Comparison of ENCODE assay signal across 8 cellular contexts in the genomic region with DNA sequence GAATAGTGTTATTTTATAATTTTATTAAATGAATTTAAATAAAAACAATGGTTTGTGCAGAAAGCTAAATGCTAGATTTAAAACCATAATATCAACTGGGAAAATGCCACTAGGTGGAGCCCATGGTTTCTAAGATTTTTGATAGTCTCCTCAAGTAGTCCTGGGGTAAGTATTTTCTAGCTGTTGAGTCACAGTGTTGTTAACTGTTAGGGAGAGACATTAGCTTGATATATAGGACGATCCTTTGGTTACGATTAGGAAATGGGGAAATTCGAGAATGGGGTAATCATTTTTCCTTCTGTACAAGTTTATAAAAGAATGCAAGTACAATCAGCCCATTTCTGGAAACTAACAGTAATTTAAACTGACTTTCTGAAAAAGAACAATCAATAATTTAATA.
DNase-seq lines count a peak whose midpoint lies in the region; ATAC-seq, FAIRE-seq and TF ChIP-seq lines count a peak whose summit lies in the region.

No MANE protein-coding gene starts in this region.

- H3K4me3 Mint-ChIP-seq in Caco-2 (ENCODE audit: unreplicated experiment): no peak overlapping the region
- no peak overlapping the region for H3K4me3 Mint-ChIP-seq in effector memory CD8-positive, alpha-beta T cell

- TF ChIP-seq CTCF in Caco-2 (IDR thresholded peaks at IDR 0.05; ENCODE audit: insufficient read depth in 1 of 2, low read depth in 1 of 2, low read length in 1 of 2, severe bottlenecking in 1 of 2, unreplicated experiment in 1 of 2): peak; percentile 26 to 35
- peak; percentile 32 to 50 for TF ChIP-seq CTCF in left lung (IDR thresholded peaks at IDR 0.05)

- H3K27ac ChIP-seq in left lung (no peak overlapping the region), aorta (ENCODE audit: low read depth in 1 of 2, low read length in 2 of 2) (no peak overlapping the region)

- no peaks in the 10 kb centered on the region for H3K9me3 Mint-ChIP-seq in Caco-2 (ENCODE audit: unreplicated experiment)
- no peaks in the 10 kb centered on the region for H3K9me3 Mint-ChIP-seq in effector memory CD8-positive, alpha-beta T cell

- POLR2A ChIA-PET in Caco-2 (lab: Charles Lee): no interaction called here

- H3K9me3 ChIP-seq in Caco-2 (no peaks in the 10 kb centered on the region), left lung (no peaks in the 10 kb centered on the region), aorta (ENCODE audit: control insufficient read depth, low read length) (no peaks in the 10 kb centered on the region)

- no peaks in the 10 kb centered on the region for H3K36me3 Mint-ChIP-seq in Caco-2 (ENCODE audit: insufficient read depth, unreplicated experiment)
- H3K36me3 Mint-ChIP-seq in effector memory CD8-positive, alpha-beta T cell (ENCODE audit: insufficient read depth): no peaks in the 10 kb centered on the region

- intact Hi-C loops in Caco-2 (cut with micrococcal nuclease; ENCODE audit: unreplicated experiment): loop anchor here (1.0 to 10.0 kb wide), 5 partner anchors 183 to 949 kb away; partner anchors contain the start of gene ANKRD50
- intact Hi-C loops in left lung (cut with DNase I): no loop called here
- intact Hi-C loops in aorta (cut with DNase I): loop anchor here (2.0 to 5.0 kb wide), 3 partner anchors 911 to 948 kb away; no protein-coding TSS in a partner anchor

- CTCF ChIA-PET in Caco-2 (lab: Charles Lee): interaction anchor here (1.2 kb wide), 1 partner anchor 950 kb away, joined by 4 read pairs; no protein-coding TSS in a partner anchor

- WGBS in aorta, 2 donors: 2 to 3% methylated on average over 3 of the region's 3 CpGs

- no peaks in the 10 kb centered on the region for H3K27me3 Mint-ChIP-seq in Caco-2 (ENCODE audit: insufficient read depth, unreplicated experiment)
- no peaks in the 10 kb centered on the region for H3K27me3 Mint-ChIP-seq in effector memory CD8-positive, alpha-beta T cell

- H3K4me1 ChIP-seq in Caco-2 (no peaks in the 10 kb centered on the region), left lung (peaks cover 0 to 11% of the 10 kb centered on the region in 2 donors), aorta (ENCODE audit: control insufficient read depth in 1 of 2, insufficient read depth in 2 of 2, low read length in 2 of 2) (no peaks in the 10 kb centered on the region)

- ATAC-seq in left lung (peak; percentile 98), aorta (ENCODE audit: low FRiP score) (peak; percentile 79), GM21737 (IDR thresholded peaks at IDR 0.05; ENCODE audit: unreplicated experiment) (no peak)
- ATAC-seq in effector memory CD8-positive, alpha-beta T cell (replicated peaks): no peak

- no peaks in the 10 kb centered on the region for H3K27me3 ChIP-seq in Caco-2 (replicated peaks; ENCODE audit: control insufficient read depth, insufficient read depth, low read length)
- no peaks in the 10 kb centered on the region for H3K27me3 ChIP-seq in left lung
- H3K27me3 ChIP-seq in aorta (ENCODE audit: control insufficient read depth in 1 of 2, insufficient read depth in 2 of 2, low read length in 1 of 2): no peaks in the 10 kb centered on the region

- no peak overlapping the region for H3K27ac Mint-ChIP-seq in Caco-2 (ENCODE audit: unreplicated experiment)
- H3K27ac Mint-ChIP-seq in effector memory CD8-positive, alpha-beta T cell: no peak overlapping the region

- H3K36me3 ChIP-seq in Caco-2 (ENCODE audit: control insufficient read depth, insufficient read depth, low read length) (no peaks in the 10 kb centered on the region), left lung (no peaks in the 10 kb centered on the region), aorta (ENCODE audit: control insufficient read depth in 1 of 2, insufficient read depth in 2 of 2, low read length in 1 of 2) (no peaks in the 10 kb centered on the region)

- H3K4me1 Mint-ChIP-seq in Caco-2 (ENCODE audit: low read depth, unreplicated experiment): no peaks in the 10 kb centered on the region
- no peaks in the 10 kb centered on the region for H3K4me1 Mint-ChIP-seq in effector memory CD8-positive, alpha-beta T cell (ENCODE audit: low read depth in 2 of 2)

- DNase-seq in Caco-2 (peak in 1 of 2 experiments; percentile 34), H54 (ENCODE audit: insufficient read length, low spot score) (peak; percentile 14), NCI-H510A treated with DMSO at 0.1 percent for 48 hours (lab: John Stamatoyannopoulos, UW) (peak; percentile 62), cerebellar cortex (ENCODE audit: low spot score) (peak; percentile 52), left lung (no peak), aorta (no peak)
- no peak for DNase-seq in effector memory CD8-positive, alpha-beta T cell

- BruUV-seq in Caco-2 (replicated peaks; lab: Mats Ljungman, UMichigan): no TSS peak

- no peak for TF ChIP-seq POLR2A in H54 (IDR thresholded peaks at IDR 0.05; ENCODE audit: low read depth, low read length)

- FAIRE-seq in H54 (lab: Jason Lieb, UNC): peak; percentile 76

- no peak overlapping the region for H3K4me3 ChIP-seq in Caco-2 (ENCODE audit: low read depth, low read length)
- no peak overlapping the region for H3K4me3 ChIP-seq in left lung
- no peak overlapping the region for H3K4me3 ChIP-seq in aorta (ENCODE audit: low read length in 2 of 2)

Comparison
In these comparisons a context has a peak if more than half of its experiments do, and no peak if none do; other contexts are left out.
1. DNase-seq: peak in H54 (single experiment), NCI-H510A treated with DMSO at 0.1 percent for 48 hours (single experiment) and cerebellar cortex (single experiment); none in left lung (0 of 2), aorta (0 of 2) and effector memory CD8-positive, alpha-beta T cell (0 of 3).
2. ATAC-seq: peak in left lung (single experiment) and aorta (single experiment); none in GM21737 (single experiment) and effector memory CD8-positive, alpha-beta T cell (single experiment).
3. intact Hi-C loops: an anchor here in Caco-2 (1.0 to 10.0 kb wide) and aorta (2.0 to 5.0 kb wide); none called in left lung.